In genomic region chr2:235612551-235612950, GRCh38 we compare ENCODE assay signal across 27 cellular contexts.
"Had no signal": no experiment of that assay in that cellular context is flagged by ENCODE, and none has a peak within 500 bp of the region (broad histone marks: within the 10 kb centered on the region; RNA-seq: fewer than 3 reads in every experiment).

No MANE protein-coding gene starts in this region.

- H3K4me3 Mint-ChIP-seq: activated naive CD4-positive, alpha-beta T cell treated with anti-CD3 and anti-CD28 coated beads for 36 hours; activated naive CD8-positive, alpha-beta T cell treated with anti-CD3 and anti-CD28 coated beads for 36 hours; activated T-helper 1 cell treated with anti-CD3 and anti-CD28 coated beads, Interleukin-12 subunit alpha, Interleukin-12 subunit beta, Interleukin-2, Interleukin-4 antibody, amounts not matched to agents 30 ng/mL and 10 ng/mL and 1 ng/mL, durations not matched to agents 14 hours and 24 hours and 36 hours; effector memory CD8-positive, alpha-beta T cell; memory B cell; naive thymus-derived CD8-positive, alpha-beta T cell; stimulated activated effector memory CD8-positive, alpha-beta T cell treated with anti-CD3 and anti-CD28 coated beads, Interleukin-12 subunit alpha, Interleukin-12 subunit beta, amount 100 ng/mL, for 72 hours; stimulated activated naive CD8-positive, alpha-beta T cell treated with anti-CD3 and anti-CD28 coated beads, Interleukin-15, Interleukin-2, amounts not matched to agents 100 ng/mL and 50 ng/mL, for 24 hours; T-helper 17 cell had no signal

- DNase-seq: activated CD4-positive, alpha-beta T cell treated with anti-CD3 and anti-CD28 coated beads for 48 hours; activated CD4-positive, alpha-beta T cell treated with anti-CD3 and anti-CD28 coated beads, Interleukin-2, amount 50 U/mL, for 48 hours; activated CD8-positive, alpha-beta memory T cell treated with anti-CD3 and anti-CD28 coated beads, Interleukin-2, amount 50 U/mL, for 4 hours; activated effector memory CD4-positive, alpha-beta T cell treated with anti-CD3 and anti-CD28 coated beads, Interleukin-2, amount 50 U/mL, for 16 hours; activated naive CD4-positive, alpha-beta T cell treated with anti-CD3 and anti-CD28 coated beads for 36 hours; activated naive CD8-positive, alpha-beta T cell treated with anti-CD3 and anti-CD28 coated beads for 36 hours; activated T-cell treated with anti-CD3 and anti-CD28 coated beads, Interleukin-2, amount 50 U/mL, for 1 hour; adrenal gland; body of pancreas; effector memory CD8-positive, alpha-beta T cell; heart left ventricle; naive thymus-derived CD8-positive, alpha-beta T cell; right lobe of liver; stimulated activated CD4-positive, alpha-beta T cell treated with anti-CD3 and anti-CD28 coated beads, Interleukin-4, amount 100 ng/mL, for 24 hours; T-helper 17 cell; T1000; tibial artery; WERI-Rb-1 had no signal

- H3K4me1 Mint-ChIP-seq: activated naive CD8-positive, alpha-beta T cell treated with anti-CD3 and anti-CD28 coated beads for 36 hours; memory B cell had no signal

- H3K9me3 Mint-ChIP-seq: activated naive CD4-positive, alpha-beta T cell treated with anti-CD3 and anti-CD28 coated beads for 36 hours; activated naive CD8-positive, alpha-beta T cell treated with anti-CD3 and anti-CD28 coated beads for 36 hours; activated T-helper 1 cell treated with anti-CD3 and anti-CD28 coated beads, Interleukin-12 subunit alpha, Interleukin-12 subunit beta, Interleukin-2, Interleukin-4 antibody, amounts not matched to agents 30 ng/mL and 10 ng/mL and 1 ng/mL, durations not matched to agents 14 hours and 24 hours and 36 hours; memory B cell; naive thymus-derived CD8-positive, alpha-beta T cell; stimulated activated effector memory CD8-positive, alpha-beta T cell treated with anti-CD3 and anti-CD28 coated beads, Interleukin-12 subunit alpha, Interleukin-12 subunit beta, amount 100 ng/mL, for 72 hours; stimulated activated naive CD8-positive, alpha-beta T cell treated with anti-CD3 and anti-CD28 coated beads, Interleukin-15, Interleukin-2, amounts not matched to agents 100 ng/mL and 50 ng/mL, for 24 hours had no signal

- H3K36me3 Mint-ChIP-seq: activated naive CD8-positive, alpha-beta T cell treated with anti-CD3 and anti-CD28 coated beads for 36 hours; memory B cell; naive thymus-derived CD8-positive, alpha-beta T cell; stimulated activated effector memory CD8-positive, alpha-beta T cell treated with anti-CD3 and anti-CD28 coated beads, Interleukin-12 subunit alpha, Interleukin-12 subunit beta, amount 100 ng/mL, for 72 hours had no signal

- H3K27me3 Mint-ChIP-seq: progenitor cell of endocrine pancreas had no signal

- FAIRE-seq: endothelial cell of umbilical vein had no signal

- H3K27ac Mint-ChIP-seq: activated naive CD4-positive, alpha-beta T cell treated with anti-CD3 and anti-CD28 coated beads for 36 hours; activated naive CD8-positive, alpha-beta T cell treated with anti-CD3 and anti-CD28 coated beads for 36 hours; activated T-helper 1 cell treated with anti-CD3 and anti-CD28 coated beads, Interleukin-12 subunit alpha, Interleukin-12 subunit beta, Interleukin-2, Interleukin-4 antibody, amounts not matched to agents 30 ng/mL and 10 ng/mL and 1 ng/mL, durations not matched to agents 14 hours and 24 hours and 36 hours; effector memory CD8-positive, alpha-beta T cell; memory B cell; naive thymus-derived CD8-positive, alpha-beta T cell; stimulated activated effector memory CD8-positive, alpha-beta T cell treated with anti-CD3 and anti-CD28 coated beads, Interleukin-12 subunit alpha, Interleukin-12 subunit beta, amount 100 ng/mL, for 72 hours; stimulated activated naive CD8-positive, alpha-beta T cell treated with anti-CD3 and anti-CD28 coated beads, Interleukin-15, Interleukin-2, amounts not matched to agents 100 ng/mL and 50 ng/mL, for 24 hours; T-helper 17 cell had no signal

- H3K9me3 ChIP-seq: adrenal gland, body of pancreas, heart left ventricle, right lobe of liver, tibial artery had no signal

- H3K36me3 ChIP-seq: adrenal gland, cardiac muscle cell, heart left ventricle, right lobe of liver, tibial artery, WERI-Rb-1 had no signal

- ATAC-seq: activated CD4-positive, CD25-positive, alpha-beta regulatory T cell treated with anti-CD3 and anti-CD28 coated beads, Interleukin-2, amount 50 U/mL, for 24 hours; body of pancreas; effector memory CD8-positive, alpha-beta T cell; heart left ventricle; naive thymus-derived CD8-positive, alpha-beta T cell; right lobe of liver; stimulated activated effector memory CD8-positive, alpha-beta T cell treated with anti-CD3 and anti-CD28 coated beads, Interleukin-12 subunit alpha, Interleukin-12 subunit beta, amount 100 ng/mL, for 72 hours; T-helper 17 cell had no signal

- H3K27ac ChIP-seq: adrenal gland, body of pancreas, cardiac muscle cell, coronary artery, heart left ventricle, right lobe of liver, tibial artery had no signal

- H3K4me3 ChIP-seq: adrenal gland, body of pancreas, cardiac muscle cell, coronary artery, heart left ventricle, right lobe of liver, tibial artery had no signal

- H3K27me3 ChIP-seq: adrenal gland, body of pancreas, cardiac muscle cell, heart left ventricle, right lobe of liver, tibial artery had no signal
